9 cellular contexts compared by ENCODE assay signal in genomic region chr3:48896991-48897390, GRCh38. TPM values are rescaled to one million over a fixed set of nuclear protein-coding genes. Genes with fewer than 3 reads are reported as not detected.
DNase-seq lines count a peak whose midpoint lies in the region; ATAC-seq and TF ChIP-seq lines count a peak whose summit lies in the region.
"Had no signal": no experiment of that assay in that cellular context is flagged by ENCODE, and none has a peak within 500 bp of the region (broad histone marks: within the 10 kb centered on the region; RNA-seq: fewer than 3 reads in every experiment).

No MANE protein-coding gene starts in this region.

- H3K4me3 Mint-ChIP-seq in activated naive CD8-positive, alpha-beta T cell treated with anti-CD3 and anti-CD28 coated beads for 36 hours = peak overlapping the region; percentile 47
- peak overlapping the region; percentile 80 for H3K4me3 Mint-ChIP-seq in natural killer cell

- peaks cover 22% of the 10 kb centered on the region for H3K4me1 Mint-ChIP-seq in activated naive CD8-positive, alpha-beta T cell treated with anti-CD3 and anti-CD28 coated beads for 36 hours
- peaks cover 48 to 51% of the 10 kb centered on the region in 2 donors for H3K4me1 Mint-ChIP-seq in natural killer cell

- H3K27me3 Mint-ChIP-seq in activated naive CD8-positive, alpha-beta T cell treated with anti-CD3 and anti-CD28 coated beads for 36 hours = no peaks in the 10 kb centered on the region
- no peaks in the 10 kb centered on the region for H3K27me3 Mint-ChIP-seq in natural killer cell (ENCODE audit: low read depth in 2 of 2)

- DNase-seq in CD1c-positive myeloid dendritic cell (ENCODE audit: extremely low spot score) (peak; percentile 48), HuH-7.5 (ENCODE audit: low spot score) (peak; percentile 48), natural killer cell (no peak), DMS 273 treated with DMSO at 0.1 percent for 48 hours (lab: John Stamatoyannopoulos, UW) (no peak), 8988T (no peak), NCI-H526 treated with DMSO at 0.1 percent for 48 hours (lab: John Stamatoyannopoulos, UW) (no peak), NCI-H1694 (lab: John Stamatoyannopoulos, UW) (no peak)
- DNase-seq in activated naive CD8-positive, alpha-beta T cell treated with anti-CD3 and anti-CD28 coated beads for 36 hours = no peak
- DNase-seq: H7 had no signal

- H3K27ac Mint-ChIP-seq in activated naive CD8-positive, alpha-beta T cell treated with anti-CD3 and anti-CD28 coated beads for 36 hours = no peak overlapping the region
- H3K27ac Mint-ChIP-seq in natural killer cell = peak overlapping the region; percentile 86 to 88

- no peaks in the 10 kb centered on the region for H3K9me3 Mint-ChIP-seq in activated naive CD8-positive, alpha-beta T cell treated with anti-CD3 and anti-CD28 coated beads for 36 hours
- H3K9me3 Mint-ChIP-seq in natural killer cell = no peaks in the 10 kb centered on the region

- intact Hi-C loops in natural killer cell (cut with micrococcal nuclease) = loop anchor here (5.0 kb wide), 1 partner anchor 50 kb away; the partner anchor contains the start of gene PRKAR2A

- TF ChIP-seq CTCF in natural killer cell (IDR thresholded peaks at IDR 0.05) = no peak

- ATAC-seq in natural killer cell = no peak

- no peaks in the 10 kb centered on the region for H3K36me3 Mint-ChIP-seq in activated naive CD8-positive, alpha-beta T cell treated with anti-CD3 and anti-CD28 coated beads for 36 hours
- H3K36me3 Mint-ChIP-seq in natural killer cell = no peaks in the 10 kb centered on the region

RNA-seq across cellular contexts. Expression of gene SLC25A20, which starts 1.7 kb away (rescaled TPM):
- total RNA-seq in activated naive CD8-positive, alpha-beta T cell treated with anti-CD3 and anti-CD28 coated beads for 36 hours = 10 to 100 TPM; 19.2 to 23.9 TPM
- total RNA-seq in natural killer cell = 10 to 100 TPM; 29.5 to 64.0 (median 48.3) TPM

RNA-seq across cellular contexts. Expression of gene ARIH2, which starts 21.7 kb away (rescaled TPM):
- total RNA-seq in activated naive CD8-positive, alpha-beta T cell treated with anti-CD3 and anti-CD28 coated beads for 36 hours = 100 to 1,000 TPM; 126 TPM
- 100 to 1,000 TPM; 239 to 291 (median 243) TPM for total RNA-seq in natural killer cell

RNA-seq across cellular contexts. Expression of gene PRKAR2A, which starts 49.3 kb away (rescaled TPM):
- 10 to 100 TPM; 42.8 to 45.2 TPM for total RNA-seq in activated naive CD8-positive, alpha-beta T cell treated with anti-CD3 and anti-CD28 coated beads for 36 hours
- 10 to 100 TPM; 40.5 to 43.5 (median 42.7) TPM for total RNA-seq in natural killer cell

Comparison
In these comparisons a context has a peak if more than half of its experiments do, and no peak if none do; other contexts are left out.
1. DNase-seq: peak in CD1c-positive myeloid dendritic cell (single experiment) and HuH-7.5 (single experiment); none in activated naive CD8-positive, alpha-beta T cell treated with anti-CD3 and anti-CD28 coated beads for 36 hours (single experiment), natural killer cell (single experiment), DMS 273 treated with DMSO at 0.1 percent for 48 hours (single experiment), 8988T (single experiment), NCI-H526 treated with DMSO at 0.1 percent for 48 hours (single experiment) and NCI-H1694 (single experiment).